ENCODE assay signal across 11 cellular contexts in genomic region chr10:113027574-113028392, GRCh38.
DNase-seq lines count a peak whose midpoint lies in the region; ATAC-seq and TF ChIP-seq lines count a peak whose summit lies in the region.
"Had no signal": no experiment of that assay in that cellular context is flagged by ENCODE, and none has a peak within 500 bp of the region (broad histone marks: within the 10 kb centered on the region; RNA-seq: fewer than 3 reads in every experiment).

No MANE protein-coding gene starts in this region.

- H3K27me3 ChIP-seq in DND-41 (ENCODE audit: insufficient read depth, low read length, poor library complexity): no peaks in the 10 kb centered on the region
- H3K27me3 ChIP-seq in WERI-Rb-1 (ENCODE audit: insufficient read depth, low read depth, severe bottlenecking): no peaks in the 10 kb centered on the region

- TF ChIP-seq CTCF in DND-41 (IDR thresholded peaks at IDR 0.05; ENCODE audit: borderline replicate concordance, extremely low read depth, low read length, poor library complexity, severe bottlenecking): no peak
- TF ChIP-seq CTCF in WERI-Rb-1 (IDR thresholded peaks at IDR 0.05; ENCODE audit: low read depth, low read length): no peak
- TF ChIP-seq CTCF in glutamatergic neuron (IDR thresholded peaks at IDR 0.05; ENCODE audit: partially characterized antibody, unreplicated experiment): no peak

- no peaks in the 10 kb centered on the region for H3K9me3 ChIP-seq in DND-41 (ENCODE audit: insufficient read depth, low read length, severe bottlenecking)
- H3K9me3 ChIP-seq in WERI-Rb-1 (ENCODE audit: severe bottlenecking): no peaks in the 10 kb centered on the region

- H3K9me3 Mint-ChIP-seq in glutamatergic neuron (ENCODE audit: unreplicated experiment): peaks cover 2% of the 10 kb centered on the region
- no peaks in the 10 kb centered on the region for H3K9me3 Mint-ChIP-seq in activated T-cell treated with anti-CD3 and anti-CD28 coated beads, Interleukin-2, amount 50 U/mL, for 4 hours

- H3K27ac ChIP-seq in DND-41 (ENCODE audit: low read length): no peak overlapping the region
- peak overlapping the region; percentile 54 for H3K27ac ChIP-seq in WERI-Rb-1

- intact Hi-C loops in posterior vena cava (cut with DNase I): no loop called here

- peak overlapping the region; percentile 65 for H3K27ac Mint-ChIP-seq in glutamatergic neuron (ENCODE audit: unreplicated experiment)
- H3K27ac Mint-ChIP-seq: activated CD4-positive, alpha-beta memory T cell treated with anti-CD3 and anti-CD28 coated beads, Interleukin-2, amount 10 ng/mL, durations not matched to agents 7 days and 5 days had no signal

- peaks cover 80% of the 10 kb centered on the region for H3K79me2 ChIP-seq in DND-41 (ENCODE audit: insufficient read depth, low read length)

- H3K27me3 Mint-ChIP-seq in glutamatergic neuron (ENCODE audit: unreplicated experiment): peaks cover 1% of the 10 kb centered on the region
- peaks cover 6% of the 10 kb centered on the region for H3K27me3 Mint-ChIP-seq in activated T-cell treated with anti-CD3 and anti-CD28 coated beads, Interleukin-2, amount 50 U/mL, for 4 hours (ENCODE audit: low read depth)

- no peak overlapping the region for H2AFZ ChIP-seq in DND-41 (ENCODE audit: low read depth, low read length)

- peaks cover 3% of the 10 kb centered on the region; the same call in 1 of the 2 replicates for H3K4me1 ChIP-seq in DND-41 (ENCODE audit: insufficient read depth, low read length)

- H4K20me1 ChIP-seq in DND-41 (ENCODE audit: insufficient read depth, low read length): peaks cover 49% of the 10 kb centered on the region

- H3K4me2 ChIP-seq in DND-41 (ENCODE audit: insufficient read depth, low read length): no peak overlapping the region

- H3K9ac ChIP-seq in DND-41 (ENCODE audit: low read depth, low read length): no peak overlapping the region

- peak overlapping the region; percentile 9 for H3K4me3 Mint-ChIP-seq in glutamatergic neuron (ENCODE audit: unreplicated experiment)
- H3K4me3 Mint-ChIP-seq in activated T-cell treated with anti-CD3 and anti-CD28 coated beads, Interleukin-2, amount 50 U/mL, for 4 hours: no peak overlapping the region
- H3K4me3 Mint-ChIP-seq: activated CD4-positive, alpha-beta memory T cell treated with anti-CD3 and anti-CD28 coated beads, Interleukin-2, amount 10 ng/mL, durations not matched to agents 7 days and 5 days had no signal

- no peak overlapping the region for H3K4me3 ChIP-seq in DND-41 (ENCODE audit: low read depth in 1 of 2, low read length in 2 of 2)
- H3K4me3 ChIP-seq in WERI-Rb-1 (ENCODE audit: low read depth, low read length): peak overlapping the region; percentile 38

- H3K4me1 Mint-ChIP-seq in glutamatergic neuron (ENCODE audit: low read depth, unreplicated experiment): peaks cover 19% of the 10 kb centered on the region
- H3K4me1 Mint-ChIP-seq in activated T-cell treated with anti-CD3 and anti-CD28 coated beads, Interleukin-2, amount 50 U/mL, for 4 hours (ENCODE audit: low read depth): no peaks in the 10 kb centered on the region
- H3K4me1 Mint-ChIP-seq: activated CD4-positive, alpha-beta memory T cell treated with anti-CD3 and anti-CD28 coated beads, Interleukin-2, amount 10 ng/mL, durations not matched to agents 7 days and 5 days had no signal

- no peaks in the 10 kb centered on the region for H3K36me3 Mint-ChIP-seq in glutamatergic neuron (ENCODE audit: unreplicated experiment)
- H3K36me3 Mint-ChIP-seq in activated T-cell treated with anti-CD3 and anti-CD28 coated beads, Interleukin-2, amount 50 U/mL, for 4 hours (ENCODE audit: insufficient read depth): no peaks in the 10 kb centered on the region

- DNase-seq in DND-41: no peak
- DNase-seq in WERI-Rb-1: peak; percentile 68
- DNase-seq in glutamatergic neuron: no peak
- peak; percentile 60 for DNase-seq in posterior vena cava (ENCODE audit: low spot score)
- no peak for DNase-seq in H4 (ENCODE audit: low spot score)
- DNase-seq in activated T-cell treated with anti-CD3 and anti-CD28 coated beads, Interleukin-2, amount 50 U/mL, for 4 hours: no peak
- DNase-seq in NCI-H1930 (lab: John Stamatoyannopoulos, UW): no peak
- no peak for DNase-seq in GOT3 (lab: John Stamatoyannopoulos, UW)
- DNase-seq: activated CD4-positive, alpha-beta memory T cell treated with anti-CD3 and anti-CD28 coated beads, Interleukin-2, amount 10 ng/mL, durations not matched to agents 7 days and 5 days; DMS153; NCI-H526 had no signal

- no peaks in the 10 kb centered on the region for H3K36me3 ChIP-seq in DND-41 (ENCODE audit: insufficient read depth, low read length)
- no peaks in the 10 kb centered on the region for H3K36me3 ChIP-seq in WERI-Rb-1

- 0 out of 3 replicates have a peak, but pooled peaks have one; percentile 31 for ATAC-seq in DND-41 (ENCODE audit: insufficient read depth, low read depth)
- ATAC-seq in activated T-cell treated with anti-CD3 and anti-CD28 coated beads, Interleukin-2, amount 50 U/mL, for 4 hours: no peak

Comparison
In these comparisons a context has a peak if more than half of its experiments do, and no peak if none do; other contexts are left out.
1. DNase-seq: peak in WERI-Rb-1 (single experiment) and posterior vena cava (single experiment); none in DND-41 (single experiment), glutamatergic neuron (single experiment), H4 (single experiment), activated T-cell treated with anti-CD3 and anti-CD28 coated beads, Interleukin-2, amount 50 U/mL, for 4 hours (single experiment), NCI-H1930 (0 of 2) and GOT3 (single experiment).